Comparison of ENCODE assay signal across 8 cellular contexts in genomic region chr9:132671620-132672412, GRCh38. TPM values are rescaled to one million over a fixed set of nuclear protein-coding genes. Genes with fewer than 3 reads are reported as not detected.
DNase-seq lines count a peak whose midpoint lies in the region; ATAC-seq and TF ChIP-seq lines count a peak whose summit lies in the region.

No MANE protein-coding gene starts in this region.

- peaks cover 33% of the 10 kb centered on the region for H3K36me3 ChIP-seq in BE2C
- H3K36me3 ChIP-seq in breast epithelium, result no peaks in the 10 kb centered on the region

- no peaks in the 10 kb centered on the region for H3K27me3 ChIP-seq in BE2C
- no peaks in the 10 kb centered on the region for H3K27me3 ChIP-seq in breast epithelium

- peaks cover 4% of the 10 kb centered on the region; the same call in 1 of the 2 replicates for H3K9me3 ChIP-seq in BE2C
- H3K9me3 ChIP-seq in breast epithelium, result no peaks in the 10 kb centered on the region

- H3K27ac ChIP-seq in breast epithelium, result peak overlapping the region; percentile 1 to 14

- H3K27ac Mint-ChIP-seq in naive B cell, result peak overlapping the region; percentile 74 to 98 (median 94)

- TF ChIP-seq CTCF in BE2C (IDR thresholded peaks at IDR 0.05; ENCODE audit: low read depth, low read length) (no peak), breast epithelium (IDR thresholded peaks at IDR 0.05) (no peak)

- DNase-seq in BE2C (no peak), breast epithelium (ENCODE audit: low spot score in 2 of 2) (no peak), naive B cell (no peak), NCI-H2227 (lab: John Stamatoyannopoulos, UW; ENCODE audit: unreplicated experiment) (no peak), SHP77 (lab: John Stamatoyannopoulos, UW) (no peak), pons (ENCODE audit: low spot score) (no peak)
- no peak for DNase-seq in Jurkat, Clone E6-1 (ENCODE audit: low read depth, low spot score)

- H3K4me1 Mint-ChIP-seq in naive B cell, result peaks cover 34 to 57% (median 38%) of the 10 kb centered on the region in 3 donors

- peak overlapping the region; percentile 89 to 95 (median 94) for H3K4me3 Mint-ChIP-seq in naive B cell

- no peaks in the 10 kb centered on the region for H3K9me3 Mint-ChIP-seq in naive B cell

- H3K4me3 ChIP-seq in BE2C (ENCODE audit: low read depth, low read length) (peak overlapping the region; percentile 97), breast epithelium (peak overlapping the region; percentile 87 to 99 (median 98))
- H3K4me3 ChIP-seq in Jurkat, Clone E6-1 (ENCODE audit: low read length), result peak overlapping the region; percentile 97

- no peaks in the 10 kb centered on the region for H3K4me1 ChIP-seq in BE2C
- peaks cover 0 to 5% of the 10 kb centered on the region in 2 donors for H3K4me1 ChIP-seq in breast epithelium

- TF ChIP-seq POLR2A in breast epithelium (IDR thresholded peaks at IDR 0.05), result no peak

- H3K27me3 Mint-ChIP-seq in naive B cell, result no peaks in the 10 kb centered on the region

- intact Hi-C loops in breast epithelium (cut with DNase I; ENCODE audit: low total_unique reads), result no loop called here

- H3K36me3 Mint-ChIP-seq in naive B cell, result no peaks in the 10 kb centered on the region

- ATAC-seq in naive B cell (ENCODE audit: low read depth in 2 of 2), result no peak
- ATAC-seq in esophagus mucosa, result no peak

RNA-seq across cellular contexts. Expression of gene GTF3C4, which starts 1.6 kb away (rescaled TPM):
- 19.5 TPM for polyA plus RNA-seq in BE2C (2012; ENCODE audit: insufficient read depth, insufficient read length, low read depth)
- polyA plus RNA-seq in Jurkat, Clone E6-1 (2012; ENCODE audit: insufficient read depth, insufficient read length), result 10.6 TPM
- total RNA-seq in breast epithelium, result 10 to 100 TPM in 2 of 3 donors, 1 to 10 TPM in 1; 9.3 to 19.6 (median 13.4) TPM
- polyA plus RNA-seq in naive B cell (ENCODE audit: low read depth in 6 of 6), result 1 to 10 TPM; 3.3 to 4.6 (median 3.9) TPM
- 12.8 TPM for total RNA-seq in esophagus mucosa

RNA-seq across cellular contexts. Expression of gene DDX31, which starts 2.0 kb away (rescaled TPM):
- 44.2 TPM for polyA plus RNA-seq in BE2C (2012; ENCODE audit: insufficient read depth, insufficient read length, low read depth)
- polyA plus RNA-seq in Jurkat, Clone E6-1 (2012; ENCODE audit: insufficient read depth, insufficient read length), result 21.6 TPM
- 10 to 100 TPM; 10.2 to 23.6 (median 19.0) TPM for total RNA-seq in breast epithelium
- 1 to 10 TPM; 3.8 to 9.1 (median 7.3) TPM for polyA plus RNA-seq in naive B cell (ENCODE audit: low read depth in 6 of 6)
- 6.4 TPM for total RNA-seq in esophagus mucosa
